ENCODE assay signal across 22 cellular contexts in the genomic region with DNA sequence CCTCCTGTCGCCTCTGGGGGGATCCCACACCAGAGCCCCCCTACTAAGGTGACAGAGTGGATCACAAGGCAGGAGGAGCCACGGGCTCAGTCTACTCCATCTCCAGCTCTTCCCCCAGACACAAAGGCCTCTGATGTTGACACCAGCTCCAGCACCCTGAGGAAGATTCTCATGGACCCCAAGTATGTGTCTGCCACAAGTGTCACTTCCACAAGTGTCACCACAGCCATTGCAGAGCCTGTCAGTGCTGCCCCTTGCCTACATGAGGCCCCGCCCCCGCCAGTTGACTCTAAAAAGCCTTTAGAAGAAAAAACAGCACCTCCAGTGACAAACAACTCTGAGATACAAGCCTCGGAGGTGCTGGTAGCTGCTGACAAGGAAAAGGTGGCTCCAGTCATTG.
"Had no signal": no experiment of that assay in that cellular context is flagged by ENCODE, and none has a peak within 500 bp of the region (broad histone marks: within the 10 kb centered on the region; RNA-seq: fewer than 3 reads in every experiment).

No MANE protein-coding gene starts in this region.

- H3K79me2 ChIP-seq: hepatocyte, parathyroid adenoma had no signal

- H3K4me1 ChIP-seq: parathyroid adenoma had no signal

- H3K9ac ChIP-seq: parathyroid adenoma had no signal

- H3K4me1 Mint-ChIP-seq: mesothelial cell of epicardium had no signal

- H3K27ac Mint-ChIP-seq: activated T-cell treated with anti-CD3 and anti-CD28 coated beads, Interleukin-2, amount 50 U/mL, for 72 hours; mesothelial cell of epicardium had no signal

- H3K4me3 Mint-ChIP-seq: activated CD4-positive, alpha-beta memory T cell treated with anti-CD3 and anti-CD28 coated beads for 36 hours; activated T-cell treated with anti-CD3 and anti-CD28 coated beads, Interleukin-2, amount 50 U/mL, for 72 hours; mesothelial cell of epicardium; natural killer cell treated with Interleukin-12 subunit alpha and Interleukin-12 subunit beta and Interleukin-15 and Interleukin-18, amount 100 ng/mL, for 72 hours had no signal

- ATAC-seq: activated T-cell treated with anti-CD3 and anti-CD28 coated beads, Interleukin-2, amount 50 U/mL, for 72 hours; esophagus mucosa; gastroesophageal sphincter; left colon; lower lobe of right lung; natural killer cell treated with Interleukin-12 subunit alpha and Interleukin-12 subunit beta and Interleukin-15 and Interleukin-18, amount 100 ng/mL, for 72 hours had no signal

- FAIRE-seq: islet of Langerhans had no signal

- H3K27me3 ChIP-seq: ascending aorta, gastroesophageal sphincter, hepatocyte, sigmoid colon, tibial nerve had no signal

- H3K9me3 Mint-ChIP-seq: activated CD4-positive, alpha-beta memory T cell treated with anti-CD3 and anti-CD28 coated beads for 36 hours; activated T-cell treated with anti-CD3 and anti-CD28 coated beads, Interleukin-2, amount 50 U/mL, for 72 hours; mesothelial cell of epicardium; natural killer cell treated with Interleukin-12 subunit alpha and Interleukin-12 subunit beta and Interleukin-15 and Interleukin-18, amount 100 ng/mL, for 72 hours had no signal

- H3K9me3 ChIP-seq: ascending aorta, gastroesophageal sphincter, lower lobe of right lung, sigmoid colon, tibial nerve had no signal

- H3K27me3 Mint-ChIP-seq: activated CD4-positive, alpha-beta memory T cell treated with anti-CD3 and anti-CD28 coated beads for 36 hours; natural killer cell treated with Interleukin-12 subunit alpha and Interleukin-12 subunit beta and Interleukin-15 and Interleukin-18, amount 100 ng/mL, for 72 hours had no signal

- H2AFZ ChIP-seq: hepatocyte, parathyroid adenoma had no signal

- H3K27ac ChIP-seq: gastroesophageal sphincter, hepatocyte, lower lobe of right lung, parathyroid adenoma, sigmoid colon, SK-N-MC, tibial nerve, WERI-Rb-1 had no signal

- DNase-seq: activated CD4-positive, alpha-beta memory T cell treated with anti-CD3 and anti-CD28 coated beads for 36 hours; activated CD4-positive, alpha-beta T cell treated with anti-CD3 and anti-CD28 coated beads for 1 hour; activated gamma-delta T cell; activated T-cell treated with anti-CD3 and anti-CD28 coated beads, Interleukin-2, amount 50 U/mL, for 72 hours; cerebellar nuclear complex; cortex of kidney; left colon; lower lobe of right lung; sigmoid colon; stimulated activated CD4-positive, alpha-beta T cell treated with anti-CD3 and anti-CD28 coated beads, Interleukin-4, amount 100 ng/mL, for 24 hours; stimulated activated naive CD4-positive, alpha-beta T cell; WERI-Rb-1 had no signal

- H3K4me2 ChIP-seq: hepatocyte had no signal

- H3K4me3 ChIP-seq: ascending aorta, gastroesophageal sphincter, hepatocyte, lower lobe of right lung, sigmoid colon, SK-N-MC, tibial nerve had no signal
